1 cellular context compared by ENCODE assay signal in the genomic region with DNA sequence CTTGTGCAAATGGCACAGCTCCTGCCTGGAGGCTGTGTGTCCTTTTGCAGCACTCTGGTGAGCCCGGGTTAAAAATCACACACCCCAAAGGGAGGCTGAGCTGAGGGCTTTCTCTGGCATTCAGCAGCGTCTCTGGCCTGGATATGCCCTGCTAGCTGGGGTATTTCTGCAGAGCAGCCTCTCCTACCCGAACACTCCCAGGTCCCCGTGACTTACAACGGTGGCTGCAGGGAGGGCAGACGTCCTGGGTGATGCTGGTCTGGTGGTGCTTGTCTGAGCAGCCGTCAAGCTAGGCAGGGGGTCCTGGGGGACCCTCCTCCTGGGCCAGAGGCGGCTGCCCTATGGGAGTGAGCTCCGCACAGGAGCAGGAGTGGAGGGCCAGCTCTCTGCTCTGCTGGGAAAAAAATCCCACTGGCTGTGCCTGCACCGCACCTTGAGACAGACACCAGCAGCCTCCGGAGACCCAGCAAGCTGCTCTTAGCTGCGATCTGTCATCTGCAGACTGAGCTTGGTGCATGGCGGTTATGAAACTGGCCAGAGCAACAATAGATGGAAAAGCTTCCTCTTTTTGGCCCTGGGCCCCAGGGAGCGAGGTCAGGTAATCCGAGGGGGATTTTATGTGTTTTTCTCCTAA.
TF ChIP-seq lines count a peak whose summit lies in the region.

No MANE protein-coding gene starts in this region.

TF ChIP-seq in HepG2, 621 proteins besides CTCF, POLR2A, EP300 and RAD21 (continued from another document):
- TF ChIP-seq, protein P1, sequence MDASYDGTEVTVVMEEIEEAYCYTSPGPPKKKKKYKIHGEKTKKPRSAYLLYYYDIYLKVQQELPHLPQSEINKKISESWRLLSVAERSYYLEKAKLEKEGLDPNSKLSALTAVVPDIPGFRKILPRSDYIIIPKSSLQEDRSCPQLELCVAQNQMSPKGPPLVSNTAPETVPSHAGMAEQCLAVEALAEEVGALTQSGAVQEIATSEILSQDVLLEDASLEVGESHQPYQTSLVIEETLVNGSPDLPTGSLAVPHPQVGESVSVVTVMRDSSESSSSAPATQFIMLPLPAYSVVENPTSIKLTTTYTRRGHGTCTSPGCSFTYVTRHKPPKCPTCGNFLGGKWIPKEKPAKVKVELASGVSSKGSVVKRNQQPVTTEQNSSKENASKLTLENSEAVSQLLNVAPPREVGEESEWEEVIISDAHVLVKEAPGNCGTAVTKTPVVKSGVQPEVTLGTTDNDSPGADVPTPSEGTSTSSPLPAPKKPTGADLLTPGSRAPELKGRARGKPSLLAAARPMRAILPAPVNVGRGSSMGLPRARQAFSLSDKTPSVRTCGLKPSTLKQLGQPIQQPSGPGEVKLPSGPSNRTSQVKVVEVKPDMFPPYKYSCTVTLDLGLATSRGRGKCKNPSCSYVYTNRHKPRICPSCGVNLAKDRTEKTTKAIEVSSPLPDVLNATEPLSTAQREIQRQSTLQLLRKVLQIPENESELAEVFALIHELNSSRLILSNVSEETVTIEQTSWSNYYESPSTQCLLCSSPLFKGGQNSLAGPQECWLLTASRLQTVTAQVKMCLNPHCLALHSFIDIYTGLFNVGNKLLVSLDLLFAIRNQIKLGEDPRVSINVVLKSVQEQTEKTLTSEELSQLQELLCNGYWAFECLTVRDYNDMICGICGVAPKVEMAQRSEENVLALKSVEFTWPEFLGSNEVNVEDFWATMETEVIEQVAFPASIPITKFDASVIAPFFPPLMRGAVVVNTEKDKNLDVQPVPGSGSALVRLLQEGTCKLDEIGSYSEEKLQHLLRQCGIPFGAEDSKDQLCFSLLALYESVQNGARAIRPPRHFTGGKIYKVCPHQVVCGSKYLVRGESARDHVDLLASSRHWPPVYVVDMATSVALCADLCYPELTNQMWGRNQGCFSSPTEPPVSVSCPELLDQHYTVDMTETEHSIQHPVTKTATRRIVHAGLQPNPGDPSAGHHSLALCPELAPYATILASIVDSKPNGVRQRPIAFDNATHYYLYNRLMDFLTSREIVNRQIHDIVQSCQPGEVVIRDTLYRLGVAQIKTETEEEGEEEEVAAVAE (CRISPR knock-in tag; IDR thresholded peaks at IDR 0.05; ENCODE audit: borderline replicate concordance): no peak
- TF ChIP-seq MAFK (conservative IDR thresholded peaks at IDR 0.05 in 1 of 2, IDR thresholded peaks at IDR 0.05 in 1 of 2; ENCODE audit: low read length in 2 of 2) (no peak), ZNF20 (CRISPR knock-in tag; IDR thresholded peaks at IDR 0.05) (no peak), ZNF780A (CRISPR knock-in tag; IDR thresholded peaks at IDR 0.05) (no peak), ZNF33B (CRISPR knock-in tag; IDR thresholded peaks at IDR 0.05) (no peak), ZFP62 (CRISPR knock-in tag; IDR thresholded peaks at IDR 0.05) (no peak), PPARG (CRISPR knock-in tag; conservative IDR thresholded peaks at IDR 0.05) (no peak), KDM6A (CRISPR knock-in tag; IDR thresholded peaks at IDR 0.05; ENCODE audit: low read depth) (no peak), CHD2 (IDR thresholded peaks at IDR 0.05; ENCODE audit: low read depth, low read length) (no peak)
- TF ChIP-seq, protein P2, sequence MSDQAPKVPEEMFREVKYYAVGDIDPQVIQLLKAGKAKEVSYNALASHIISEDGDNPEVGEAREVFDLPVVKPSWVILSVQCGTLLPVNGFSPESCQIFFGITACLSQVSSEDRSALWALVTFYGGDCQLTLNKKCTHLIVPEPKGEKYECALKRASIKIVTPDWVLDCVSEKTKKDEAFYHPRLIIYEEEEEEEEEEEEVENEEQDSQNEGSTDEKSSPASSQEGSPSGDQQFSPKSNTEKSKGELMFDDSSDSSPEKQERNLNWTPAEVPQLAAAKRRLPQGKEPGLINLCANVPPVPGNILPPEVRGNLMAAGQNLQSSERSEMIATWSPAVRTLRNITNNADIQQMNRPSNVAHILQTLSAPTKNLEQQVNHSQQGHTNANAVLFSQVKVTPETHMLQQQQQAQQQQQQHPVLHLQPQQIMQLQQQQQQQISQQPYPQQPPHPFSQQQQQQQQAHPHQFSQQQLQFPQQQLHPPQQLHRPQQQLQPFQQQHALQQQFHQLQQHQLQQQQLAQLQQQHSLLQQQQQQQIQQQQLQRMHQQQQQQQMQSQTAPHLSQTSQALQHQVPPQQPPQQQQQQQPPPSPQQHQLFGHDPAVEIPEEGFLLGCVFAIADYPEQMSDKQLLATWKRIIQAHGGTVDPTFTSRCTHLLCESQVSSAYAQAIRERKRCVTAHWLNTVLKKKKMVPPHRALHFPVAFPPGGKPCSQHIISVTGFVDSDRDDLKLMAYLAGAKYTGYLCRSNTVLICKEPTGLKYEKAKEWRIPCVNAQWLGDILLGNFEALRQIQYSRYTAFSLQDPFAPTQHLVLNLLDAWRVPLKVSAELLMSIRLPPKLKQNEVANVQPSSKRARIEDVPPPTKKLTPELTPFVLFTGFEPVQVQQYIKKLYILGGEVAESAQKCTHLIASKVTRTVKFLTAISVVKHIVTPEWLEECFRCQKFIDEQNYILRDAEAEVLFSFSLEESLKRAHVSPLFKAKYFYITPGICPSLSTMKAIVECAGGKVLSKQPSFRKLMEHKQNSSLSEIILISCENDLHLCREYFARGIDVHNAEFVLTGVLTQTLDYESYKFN (CRISPR knock-in tag; conservative IDR thresholded peaks at IDR 0.05): no peak
